ENCODE assay signal across 17 cellular contexts in genomic region chr12:41634096-41634495, GRCh38.
DNase-seq lines count a peak whose midpoint lies in the region; ATAC-seq and TF ChIP-seq lines count a peak whose summit lies in the region.
"Had no signal": no experiment of that assay in that cellular context is flagged by ENCODE, and none has a peak within 500 bp of the region (broad histone marks: within the 10 kb centered on the region; RNA-seq: fewer than 3 reads in every experiment).

No MANE protein-coding gene starts in this region.

- H3K79me2 ChIP-seq in GM23338 (replicated peaks; ENCODE audit: insufficient read depth), result no peaks in the 10 kb centered on the region

- peaks cover 10% of the 10 kb centered on the region; the same call in 2 of the 3 replicates for H3K36me3 Mint-ChIP-seq in GM23338 (ENCODE audit: low read depth)
- H3K36me3 Mint-ChIP-seq: CD4-positive, CD25-positive, alpha-beta regulatory T cell; CD8-positive, alpha-beta memory T cell had no signal

- no peaks in the 10 kb centered on the region for H4K20me1 ChIP-seq in GM23338 (replicated peaks; ENCODE audit: insufficient read depth)

- H3K4me2 ChIP-seq in GM23338, result no peak overlapping the region

- H3K9me3 Mint-ChIP-seq in GM23338, result peaks cover 14% of the 10 kb centered on the region

- H2AFZ ChIP-seq in GM23338, result peak overlapping the region; percentile 47; the same call in 1 of the 2 replicates
- H2AFZ ChIP-seq: GM23248 had no signal

- no peak for DNase-seq in GM23338 (ENCODE audit: low spot score)
- peak; percentile 77 for DNase-seq in NCI-H524 treated with DMSO at 0.1 percent for 48 hours (lab: John Stamatoyannopoulos, UW)
- peak; percentile 90 for DNase-seq in WERI-Rb-1
- DNase-seq in activated CD8-positive, alpha-beta memory T cell treated with anti-CD3 and anti-CD28 coated beads, Interleukin-2, amount 50 U/mL, for 4 hours, result no peak
- DNase-seq in NCI-H1417 treated with DMSO at 0.1 percent for 48 hours (lab: John Stamatoyannopoulos, UW), result no peak
- no peak for DNase-seq in mucosa of descending colon
- DNase-seq: ACHN; BE2C; C1 segment of cervical spinal cord; CD4-positive, CD25-positive, alpha-beta regulatory T cell; CD8-positive, alpha-beta memory T cell; COR-L47; DMS53; DND-41; EL; GM23248; HCEC 1CT had no signal

- no peaks in the 10 kb centered on the region for H3K4me1 Mint-ChIP-seq in GM23338
- H3K4me1 Mint-ChIP-seq: CD4-positive, CD25-positive, alpha-beta regulatory T cell; CD8-positive, alpha-beta memory T cell had no signal

- H3K9me3 ChIP-seq in WERI-Rb-1 (ENCODE audit: severe bottlenecking), result peaks cover 11% of the 10 kb centered on the region
- peaks cover 4% of the 10 kb centered on the region for H3K9me3 ChIP-seq in mucosa of descending colon
- H3K9me3 ChIP-seq: BE2C had no signal

- intact Hi-C loops in mucosa of descending colon (cut with DNase I, micrococcal nuclease), result no loop called here

- no peaks in the 10 kb centered on the region; the same call in 1 of the 2 replicates for H3K9me2 ChIP-seq in GM23338 (ENCODE audit: insufficient read depth)

- H3K27me3 ChIP-seq in GM23338 (ENCODE audit: insufficient read depth) (no peaks in the 10 kb centered on the region), WERI-Rb-1 (ENCODE audit: insufficient read depth, low read depth, severe bottlenecking) (no peaks in the 10 kb centered on the region)
- H3K27me3 ChIP-seq: BE2C had no signal

- H3K27ac ChIP-seq in GM23338 (ENCODE audit: low read depth) (no peak overlapping the region), WERI-Rb-1 (peak overlapping the region; percentile 79)
- H3K27ac ChIP-seq: GM23248 had no signal

- no peak overlapping the region for H3K4me3 ChIP-seq in GM23338
- H3K4me3 ChIP-seq in WERI-Rb-1 (ENCODE audit: low read depth, low read length), result no peak overlapping the region
- H3K4me3 ChIP-seq in mucosa of descending colon, result no peak overlapping the region
- H3K4me3 ChIP-seq: GM23248 had no signal

- H3K4me1 ChIP-seq in GM23338 (ENCODE audit: insufficient read depth) (no peaks in the 10 kb centered on the region), mucosa of descending colon (ENCODE audit: low read depth) (no peaks in the 10 kb centered on the region)
- H3K4me1 ChIP-seq: BE2C had no signal

- no peaks in the 10 kb centered on the region for H3K27me3 Mint-ChIP-seq in GM23338 (ENCODE audit: insufficient read depth, low read depth, poor library complexity)
- H3K27me3 Mint-ChIP-seq: CD4-positive, CD25-positive, alpha-beta regulatory T cell; CD8-positive, alpha-beta memory T cell had no signal

- ATAC-seq in GM23338 (no peak), mucosa of descending colon (no peak)

- no peaks in the 10 kb centered on the region for H3F3A ChIP-seq in GM23338 (replicated peaks; ENCODE audit: low read depth)

- H3K27ac Mint-ChIP-seq in GM23338, result no peak overlapping the region
- H3K27ac Mint-ChIP-seq: CD4-positive, CD25-positive, alpha-beta regulatory T cell; CD8-positive, alpha-beta memory T cell had no signal

- TF ChIP-seq CTCF in GM23338 (conservative IDR thresholded peaks at IDR 0.05; ENCODE audit: low read depth in 2 of 2) (no peak), WERI-Rb-1 (IDR thresholded peaks at IDR 0.05; ENCODE audit: low read depth, low read length) (no peak), mucosa of descending colon (IDR thresholded peaks at IDR 0.05) (no peak)

- no peaks in the 10 kb centered on the region for H3K36me3 ChIP-seq in GM23338 (ENCODE audit: insufficient read depth)
- H3K36me3 ChIP-seq in WERI-Rb-1, result no peaks in the 10 kb centered on the region
- no peaks in the 10 kb centered on the region for H3K36me3 ChIP-seq in mucosa of descending colon (ENCODE audit: low read depth)
- H3K36me3 ChIP-seq: BE2C had no signal

- H3K4me3 Mint-ChIP-seq in GM23338, result no peak overlapping the region
- H3K4me3 Mint-ChIP-seq: CD4-positive, CD25-positive, alpha-beta regulatory T cell; CD8-positive, alpha-beta memory T cell had no signal

TF ChIP-seq in GM23338, 12 proteins besides CTCF, POLR2A, EP300 and RAD21 (continues in another document):
- TF ChIP-seq POLR2AphosphoS5 (IDR thresholded peaks at IDR 0.05; ENCODE audit: low read depth), result no peak
- TF ChIP-seq, protein P1, sequence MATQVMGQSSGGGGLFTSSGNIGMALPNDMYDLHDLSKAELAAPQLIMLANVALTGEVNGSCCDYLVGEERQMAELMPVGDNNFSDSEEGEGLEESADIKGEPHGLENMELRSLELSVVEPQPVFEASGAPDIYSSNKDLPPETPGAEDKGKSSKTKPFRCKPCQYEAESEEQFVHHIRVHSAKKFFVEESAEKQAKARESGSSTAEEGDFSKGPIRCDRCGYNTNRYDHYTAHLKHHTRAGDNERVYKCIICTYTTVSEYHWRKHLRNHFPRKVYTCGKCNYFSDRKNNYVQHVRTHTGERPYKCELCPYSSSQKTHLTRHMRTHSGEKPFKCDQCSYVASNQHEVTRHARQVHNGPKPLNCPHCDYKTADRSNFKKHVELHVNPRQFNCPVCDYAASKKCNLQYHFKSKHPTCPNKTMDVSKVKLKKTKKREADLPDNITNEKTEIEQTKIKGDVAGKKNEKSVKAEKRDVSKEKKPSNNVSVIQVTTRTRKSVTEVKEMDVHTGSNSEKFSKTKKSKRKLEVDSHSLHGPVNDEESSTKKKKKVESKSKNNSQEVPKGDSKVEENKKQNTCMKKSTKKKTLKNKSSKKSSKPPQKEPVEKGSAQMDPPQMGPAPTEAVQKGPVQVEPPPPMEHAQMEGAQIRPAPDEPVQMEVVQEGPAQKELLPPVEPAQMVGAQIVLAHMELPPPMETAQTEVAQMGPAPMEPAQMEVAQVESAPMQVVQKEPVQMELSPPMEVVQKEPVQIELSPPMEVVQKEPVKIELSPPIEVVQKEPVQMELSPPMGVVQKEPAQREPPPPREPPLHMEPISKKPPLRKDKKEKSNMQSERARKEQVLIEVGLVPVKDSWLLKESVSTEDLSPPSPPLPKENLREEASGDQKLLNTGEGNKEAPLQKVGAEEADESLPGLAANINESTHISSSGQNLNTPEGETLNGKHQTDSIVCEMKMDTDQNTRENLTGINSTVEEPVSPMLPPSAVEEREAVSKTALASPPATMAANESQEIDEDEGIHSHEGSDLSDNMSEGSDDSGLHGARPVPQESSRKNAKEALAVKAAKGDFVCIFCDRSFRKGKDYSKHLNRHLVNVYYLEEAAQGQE (IDR thresholded peaks at IDR 0.05; ENCODE audit: unreplicated experiment), result no peak
- TF ChIP-seq ZNF462 (CRISPR knock-in tag; IDR thresholded peaks at IDR 0.05), result no peak
- TF ChIP-seq ZNF331 (CRISPR knock-in tag; IDR thresholded peaks at IDR 0.05; ENCODE audit: low read depth), result no peak
- no peak for TF ChIP-seq EZH2phosphoT487 (IDR thresholded peaks at IDR 0.05; ENCODE audit: unreplicated experiment)

Comparison
In these comparisons a context has a peak if more than half of its experiments do, and no peak if none do; other contexts are left out.
1. DNase-seq: peak in NCI-H524 treated with DMSO at 0.1 percent for 48 hours (single experiment) and WERI-Rb-1 (single experiment); none in GM23338 (single experiment), activated CD8-positive, alpha-beta memory T cell treated with anti-CD3 and anti-CD28 coated beads, Interleukin-2, amount 50 U/mL, for 4 hours (single experiment), NCI-H1417 treated with DMSO at 0.1 percent for 48 hours (single experiment) and mucosa of descending colon (0 of 3).